ENCODE assay signal across 15 cellular contexts in the genomic region with DNA sequence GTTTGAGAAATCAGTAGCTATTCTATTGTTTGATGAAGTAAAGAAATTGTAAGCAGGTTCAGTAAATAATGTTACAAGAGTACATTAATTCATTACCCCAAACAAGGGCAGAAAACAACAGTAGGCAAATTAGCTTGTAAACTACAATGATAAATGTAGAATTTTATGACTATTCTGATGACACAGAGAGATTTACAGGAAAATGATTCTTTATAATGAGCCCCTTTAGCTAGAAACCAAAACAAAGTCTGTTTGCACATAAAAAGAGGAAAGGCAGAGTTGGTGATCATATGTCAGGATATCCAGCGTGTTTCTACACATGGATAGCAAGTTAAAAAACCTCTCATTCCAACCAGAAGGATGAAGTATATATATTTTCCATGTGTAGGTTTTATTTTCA.
DNase-seq lines count a peak whose midpoint lies in the region; ATAC-seq and TF ChIP-seq lines count a peak whose summit lies in the region.
"Had no signal": no experiment of that assay in that cellular context is flagged by ENCODE, and none has a peak within 500 bp of the region (broad histone marks: within the 10 kb centered on the region; RNA-seq: fewer than 3 reads in every experiment).

No MANE protein-coding gene starts in this region.

- H3K4me1 Mint-ChIP-seq in activated T-cell treated with anti-CD3 and anti-CD28 coated beads, Interleukin-2, amount 50 U/mL, for 72 hours (ENCODE audit: low read depth) = peaks cover 46% of the 10 kb centered on the region
- H3K4me1 Mint-ChIP-seq in progenitor cell of endocrine pancreas (ENCODE audit: low read depth) = no peaks in the 10 kb centered on the region

- H3K9me3 Mint-ChIP-seq in activated T-cell treated with anti-CD3 and anti-CD28 coated beads, Interleukin-2, amount 50 U/mL, for 72 hours = no peaks in the 10 kb centered on the region
- no peaks in the 10 kb centered on the region for H3K9me3 Mint-ChIP-seq in progenitor cell of endocrine pancreas (ENCODE audit: low read depth)
- H3K9me3 Mint-ChIP-seq: T-helper 2 cell treated with Interferon-gamma antibody and Interleukin-4, amounts not matched to agents 5 μg/mL and 100 μg/mL, for 36 hours had no signal

- H3K27ac Mint-ChIP-seq in activated T-cell treated with anti-CD3 and anti-CD28 coated beads, Interleukin-2, amount 50 U/mL, for 72 hours = no peak overlapping the region
- no peak overlapping the region for H3K27ac Mint-ChIP-seq in progenitor cell of endocrine pancreas
- H3K27ac Mint-ChIP-seq: T-helper 2 cell treated with Interferon-gamma antibody and Interleukin-4, amounts not matched to agents 5 μg/mL and 100 μg/mL, for 36 hours had no signal

- peaks cover 2% of the 10 kb centered on the region in 2 donors for H3K36me3 Mint-ChIP-seq in activated T-cell treated with anti-CD3 and anti-CD28 coated beads, Interleukin-2, amount 50 U/mL, for 72 hours (ENCODE audit: insufficient read depth in 2 of 2)
- no peaks in the 10 kb centered on the region for H3K36me3 Mint-ChIP-seq in progenitor cell of endocrine pancreas (ENCODE audit: insufficient read depth)

- peak overlapping the region in 1 of 2 donors; percentile 39 for H3K4me3 Mint-ChIP-seq in activated T-cell treated with anti-CD3 and anti-CD28 coated beads, Interleukin-2, amount 50 U/mL, for 72 hours
- no peak overlapping the region for H3K4me3 Mint-ChIP-seq in progenitor cell of endocrine pancreas (ENCODE audit: low read depth)
- H3K4me3 Mint-ChIP-seq: T-helper 2 cell treated with Interferon-gamma antibody and Interleukin-4, amounts not matched to agents 5 μg/mL and 100 μg/mL, for 36 hours had no signal

- peaks cover 63% of the 10 kb centered on the region for H3K27me3 Mint-ChIP-seq in activated T-cell treated with anti-CD3 and anti-CD28 coated beads, Interleukin-2, amount 50 U/mL, for 72 hours (ENCODE audit: low read depth)
- H3K27me3 Mint-ChIP-seq in progenitor cell of endocrine pancreas = no peaks in the 10 kb centered on the region

- ATAC-seq in activated T-cell treated with anti-CD3 and anti-CD28 coated beads, Interleukin-2, amount 50 U/mL, for 72 hours (replicated peaks in 1 of 2) = peak; percentile 33
- peak; percentile 11 for ATAC-seq in HG02759 (IDR thresholded peaks at IDR 0.05; ENCODE audit: unreplicated experiment)
- peak; percentile 3 for ATAC-seq in stimulated activated naive CD8-positive, alpha-beta T cell treated with anti-CD3 and anti-CD28 coated beads, Interleukin-15, Interleukin-2, amounts not matched to agents 100 U/mL and 50 U/mL, for 24 hours
- no peak for ATAC-seq in HG03469 (IDR thresholded peaks at IDR 0.05; ENCODE audit: unreplicated experiment)
- ATAC-seq: gastroesophageal sphincter had no signal

- DNase-seq in activated T-cell treated with anti-CD3 and anti-CD28 coated beads, Interleukin-2, amount 50 U/mL, for 72 hours = no peak
- no peak for DNase-seq in activated T-cell treated with anti-CD3 and anti-CD28 coated beads, Interleukin-2, amount 50 U/mL, for 1 hour
- DNase-seq in NCI-H526 treated with DMSO at 0.1 percent for 48 hours (lab: John Stamatoyannopoulos, UW) (peak; percentile 31), islet precursor cell (no peak), progenitor cell of endocrine pancreas (ENCODE audit: low spot score, unreplicated experiment) (no peak)
- DNase-seq in stimulated activated naive CD8-positive, alpha-beta T cell treated with anti-CD3 and anti-CD28 coated beads, Interleukin-15, Interleukin-2, amounts not matched to agents 100 U/mL and 50 U/mL, for 24 hours = no peak
- DNase-seq: ACHN; activated CD4-positive, alpha-beta T cell treated with anti-CD3 and anti-CD28 coated beads for 4 hours; dermis blood vessel endothelial cell; DND-41; NCI-H187 had no signal

- no peak for TF ChIP-seq CTCF in progenitor cell of endocrine pancreas (IDR thresholded peaks at IDR 0.05; ENCODE audit: unreplicated experiment)
